8 cellular contexts compared by ENCODE assay signal in genomic region chr16:68529608-68529930, GRCh38. TPM values are rescaled to one million over a fixed set of nuclear protein-coding genes. Genes with fewer than 3 reads are reported as not detected.
DNase-seq lines count a peak whose midpoint lies in the region; ATAC-seq and TF ChIP-seq lines count a peak whose summit lies in the region.

No MANE protein-coding gene starts in this region.

- peaks cover 12% of the 10 kb centered on the region for H3K36me3 Mint-ChIP-seq in activated naive CD4-positive, alpha-beta T cell treated with anti-CD3 and anti-CD28 coated beads for 36 hours (ENCODE audit: low read depth)

- no peak for TF ChIP-seq CTCF in SK-N-SH (IDR thresholded peaks at IDR 0.05)
- no peak for TF ChIP-seq CTCF in heart left ventricle (IDR thresholded peaks at IDR 0.05)
- no peak for TF ChIP-seq CTCF in GM10248 (IDR thresholded peaks at IDR 0.05; ENCODE audit: control extremely low read depth, extremely low read depth, low read depth, missing control alignments)

- no peaks in the 10 kb centered on the region for H3K27me3 Mint-ChIP-seq in activated naive CD4-positive, alpha-beta T cell treated with anti-CD3 and anti-CD28 coated beads for 36 hours (ENCODE audit: low read depth)

- H3K9me2 ChIP-seq in SK-N-SH, result no peaks in the 10 kb centered on the region
- H3K9me2 ChIP-seq in Karpas-422 (replicated peaks; ENCODE audit: insufficient read depth, low read length), result no peaks in the 10 kb centered on the region

- H3K4me3 ChIP-seq in SK-N-SH (ENCODE audit: low read depth in 2 of 2, low read length in 1 of 2) (peak overlapping the region; percentile 68 to 78), heart left ventricle (peak overlapping the region; percentile 65 to 93 (median 80)), skin epidermis (peak overlapping the region; percentile 70 to 89 (median 84)), Karpas-422 (ENCODE audit: low read length) (no peak overlapping the region)

- 4% methylated on average over 8 of the region's 13 CpGs for WGBS in SK-N-SH (ENCODE audit: low lambda C conversion rate)
- WGBS in heart left ventricle, 4 donors, result 21 to 32% (median 23%) methylated on average over 8 to 13 of the region's 13 CpGs

- TF ChIP-seq EP300 in SK-N-SH (IDR thresholded peaks at IDR 0.05; ENCODE audit: borderline replicate concordance in 1 of 2, low read depth in 1 of 2, low read length in 1 of 2), result no peak

- TF ChIP-seq RAD21 in SK-N-SH (IDR thresholded peaks at IDR 0.05; ENCODE audit: low read length), result no peak

- CTCF ChIA-PET in activated naive CD4-positive, alpha-beta T cell treated with anti-CD3 and anti-CD28 coated beads for 36 hours (lab: Charles Lee), result interaction anchor here (0.6 to 4.4 kb wide), 15 partner anchors 10 to 583 kb away, joined by 3 to 56 read pairs (median 4); no protein-coding TSS in a partner anchor
- CTCF ChIA-PET in SK-N-SH (lab: Yijun Ruan, JAX), result interaction anchor here (0.7 to 5.2 kb wide), 29 partner anchors 9 to 601 kb away, joined by 3 to 51 read pairs (median 4); partner anchors contain the start of genes HAS3 and TANGO6
- CTCF ChIA-PET in GM10248 (lab: Yijun Ruan, JAX), result interaction anchor here (0.6 to 6.5 kb wide), 21 partner anchors 8 to 758 kb away, joined by 3 to 50 read pairs (median 4); partner anchors contain the start of gene ZFP90

- H3K27me3 ChIP-seq in SK-N-SH (ENCODE audit: insufficient read depth) (no peaks in the 10 kb centered on the region), heart left ventricle (no peaks in the 10 kb centered on the region), Karpas-422 (ENCODE audit: low read length) (no peaks in the 10 kb centered on the region)

- intact Hi-C loops in activated naive CD4-positive, alpha-beta T cell treated with anti-CD3 and anti-CD28 coated beads for 36 hours (cut with micrococcal nuclease), result loop anchor here (2.0 to 5.0 kb wide), 5 partner anchors 61 to 757 kb away; partner anchors contain the start of gene HAS3
- intact Hi-C loops in heart left ventricle (cut with DNase I), result loop anchor here in 8 of 10 donors (2.0 to 10.0 kb wide), 12 partner anchors 271 to 758 kb away; partner anchors contain the start of gene TANGO6 (in 3 of the 8)

- H3K4me3 Mint-ChIP-seq in activated naive CD4-positive, alpha-beta T cell treated with anti-CD3 and anti-CD28 coated beads for 36 hours, result peak overlapping the region; percentile 87

- peak overlapping the region; percentile 97 for H2AFZ ChIP-seq in SK-N-SH (ENCODE audit: low read depth)
- no peak overlapping the region for H2AFZ ChIP-seq in Karpas-422 (ENCODE audit: low read length)

- H4K20me1 ChIP-seq in SK-N-SH (ENCODE audit: insufficient read depth), result no peaks in the 10 kb centered on the region
- H4K20me1 ChIP-seq in Karpas-422 (ENCODE audit: insufficient read depth, low read depth, low read length), result no peaks in the 10 kb centered on the region

- peak overlapping the region; percentile 24 for H3K27ac Mint-ChIP-seq in activated naive CD4-positive, alpha-beta T cell treated with anti-CD3 and anti-CD28 coated beads for 36 hours

- H3K9me3 ChIP-seq in SK-N-SH, result no peaks in the 10 kb centered on the region
- H3K9me3 ChIP-seq in heart left ventricle, result peaks cover 0 to 7% (median 0%) of the 10 kb centered on the region in 12 donors
- no peaks in the 10 kb centered on the region for H3K9me3 ChIP-seq in Karpas-422 (ENCODE audit: low read length)

- DNase-seq in activated naive CD4-positive, alpha-beta T cell treated with anti-CD3 and anti-CD28 coated beads for 36 hours, result no peak
- no peak for DNase-seq in activated naive CD4-positive, alpha-beta T cell (lab: John Stamatoyannopoulos, UW)
- no peak for DNase-seq in SK-N-SH
- DNase-seq in heart left ventricle, result no peak
- no peak for DNase-seq in GM10248 (ENCODE audit: extremely low spot score)
- DNase-seq in Karpas-422, result no peak
- DNase-seq in HPDE6-E6E7 (ENCODE audit: extremely low spot score), result no peak

- H3K4me2 ChIP-seq in SK-N-SH (peak overlapping the region; percentile 91), Karpas-422 (ENCODE audit: low read depth, low read length, poor library complexity, severe bottlenecking) (no peak overlapping the region)

- H3K79me2 ChIP-seq in SK-N-SH (ENCODE audit: insufficient read depth) (no peaks in the 10 kb centered on the region), Karpas-422 (ENCODE audit: low read length) (no peaks in the 10 kb centered on the region)

- no peak overlapping the region for H3K9ac ChIP-seq in SK-N-SH
- H3K9ac ChIP-seq in Karpas-422 (ENCODE audit: low read length), result no peak overlapping the region

- ATAC-seq in heart left ventricle, result peak; percentile 6 to 31 (median 16)

- POLR2A ChIA-PET in SK-N-SH (lab: Yijun Ruan, JAX), result interaction anchor here (0.6 kb wide), 1 partner anchor 337 kb away, joined by 4 read pairs; no protein-coding TSS in a partner anchor
- POLR2A ChIA-PET in GM10248 (lab: Yijun Ruan, JAX), result no interaction called here

- peaks cover 18% of the 10 kb centered on the region for H3K4me1 Mint-ChIP-seq in activated naive CD4-positive, alpha-beta T cell treated with anti-CD3 and anti-CD28 coated beads for 36 hours (ENCODE audit: low read depth)

- H3F3A ChIP-seq in SK-N-SH (replicated peaks; ENCODE audit: insufficient read depth), result no peaks in the 10 kb centered on the region

- peak overlapping the region in 1 of 2 experiments; percentile 35; a peak in 1 of 4 replicates for H3K27ac ChIP-seq in SK-N-SH (ENCODE audit: low read depth in 2 of 2, low read length in 1 of 2)
- no peak overlapping the region for H3K27ac ChIP-seq in heart left ventricle
- H3K27ac ChIP-seq in skin epidermis, result peak overlapping the region in 8 of 21 experiments; percentile 39 to 85 (median 62)
- H3K27ac ChIP-seq in Karpas-422 (ENCODE audit: low read length), result no peak overlapping the region

- H3K36me3 ChIP-seq in SK-N-SH (replicated peaks in 1 of 2; ENCODE audit: control insufficient read depth in 1 of 2, insufficient read depth in 2 of 2, low read length in 1 of 2) (no peaks in the 10 kb centered on the region), heart left ventricle (no peaks in the 10 kb centered on the region), Karpas-422 (ENCODE audit: insufficient read depth, low read length) (no peaks in the 10 kb centered on the region)

- no peak for TF ChIP-seq POLR2A in heart left ventricle (IDR thresholded peaks at IDR 0.05)

- peaks cover 10 to 14% of the 10 kb centered on the region in 2 experiments; a peak in 2 of 4 replicates for H3K4me1 ChIP-seq in SK-N-SH (ENCODE audit: control insufficient read depth in 1 of 2, insufficient read depth in 2 of 2, low read depth in 1 of 2, low read length in 1 of 2)
- H3K4me1 ChIP-seq in heart left ventricle, result peaks cover 0 to 23% (median 16%) of the 10 kb centered on the region in 12 donors
- no peaks in the 10 kb centered on the region; the same call in 1 of the 2 replicates for H3K4me1 ChIP-seq in Karpas-422 (ENCODE audit: low read length)

- peaks cover 10% of the 10 kb centered on the region for H3K9me3 Mint-ChIP-seq in activated naive CD4-positive, alpha-beta T cell treated with anti-CD3 and anti-CD28 coated beads for 36 hours

TF ChIP-seq in SK-N-SH, 30 proteins besides CTCF, POLR2A, EP300 and RAD21:
- no peak for TF ChIP-seq TEAD4 (IDR thresholded peaks at IDR 0.05; ENCODE audit: borderline replicate concordance, insufficient read depth)
- TF ChIP-seq NFIC (IDR thresholded peaks at IDR 0.05; ENCODE audit: borderline replicate concordance), result no peak
- TF ChIP-seq TCF12 (IDR thresholded peaks at IDR 0.05), result no peak
- TF ChIP-seq, protein P1, sequence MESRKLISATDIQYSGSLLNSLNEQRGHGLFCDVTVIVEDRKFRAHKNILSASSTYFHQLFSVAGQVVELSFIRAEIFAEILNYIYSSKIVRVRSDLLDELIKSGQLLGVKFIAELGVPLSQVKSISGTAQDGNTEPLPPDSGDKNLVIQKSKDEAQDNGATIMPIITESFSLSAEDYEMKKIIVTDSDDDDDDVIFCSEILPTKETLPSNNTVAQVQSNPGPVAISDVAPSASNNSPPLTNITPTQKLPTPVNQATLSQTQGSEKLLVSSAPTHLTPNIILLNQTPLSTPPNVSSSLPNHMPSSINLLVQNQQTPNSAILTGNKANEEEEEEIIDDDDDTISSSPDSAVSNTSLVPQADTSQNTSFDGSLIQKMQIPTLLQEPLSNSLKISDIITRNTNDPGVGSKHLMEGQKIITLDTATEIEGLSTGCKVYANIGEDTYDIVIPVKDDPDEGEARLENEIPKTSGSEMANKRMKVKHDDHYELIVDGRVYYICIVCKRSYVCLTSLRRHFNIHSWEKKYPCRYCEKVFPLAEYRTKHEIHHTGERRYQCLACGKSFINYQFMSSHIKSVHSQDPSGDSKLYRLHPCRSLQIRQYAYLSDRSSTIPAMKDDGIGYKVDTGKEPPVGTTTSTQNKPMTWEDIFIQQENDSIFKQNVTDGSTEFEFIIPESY (IDR thresholded peaks at IDR 0.05; ENCODE audit: borderline replicate concordance, low read depth), result no peak
- TF ChIP-seq MEF2A (IDR thresholded peaks at IDR 0.05; ENCODE audit: borderline replicate concordance, low read depth), result no peak
- no peak for TF ChIP-seq FOXM1 (IDR thresholded peaks at IDR 0.05; ENCODE audit: low read depth)
- no peak for TF ChIP-seq TAF1 (IDR thresholded peaks at IDR 0.05; ENCODE audit: borderline replicate concordance, low read depth, low read length)
- no peak for TF ChIP-seq POLR2AphosphoS5 (IDR thresholded peaks at IDR 0.05; ENCODE audit: low read depth, low read length)
- TF ChIP-seq ELF1 (IDR thresholded peaks at IDR 0.05), result no peak
- TF ChIP-seq GABPA (IDR thresholded peaks at IDR 0.05; ENCODE audit: low read depth), result no peak
- no peak for TF ChIP-seq CHD2 (IDR thresholded peaks at IDR 0.05; ENCODE audit: low read length, partially characterized antibody)

RNA-seq across cellular contexts. Expression of gene ZFP90, which starts 9.5 kb away (rescaled TPM):
- total RNA-seq in activated naive CD4-positive, alpha-beta T cell treated with anti-CD3 and anti-CD28 coated beads for 36 hours, result 10 to 100 TPM; 27.5 to 30.2 TPM
- polyA plus RNA-seq in SK-N-SH (2012; rRNA removed), result 9.9 and 13.2 TPM in 2 replicates
- polyA plus RNA-seq in SK-N-SH (2012; cell fraction: cytosol; rRNA removed), result 8.7 and 9.5 TPM in 2 replicates
- 25.2 and 30.9 TPM in 2 replicates for polyA plus RNA-seq in SK-N-SH (2012; cell fraction: nucleus; rRNA removed)
- total RNA-seq in heart left ventricle, result 10 to 100 TPM in 6 of 9 donors, 1 to 10 TPM in 3; 6.9 to 18.1 (median 12.0) TPM
- 1 to 10 TPM; 4.9 to 5.3 TPM for polyA plus RNA-seq in heart left ventricle
- 24.1 and 34.8 TPM in 2 replicates for total RNA-seq in Karpas-422 (2014; rRNA removed; shearing (Covaris generic); ENCODE audit: low replicate concordance)
